ENCODE assay signal across 8 cellular contexts in the genomic region with DNA sequence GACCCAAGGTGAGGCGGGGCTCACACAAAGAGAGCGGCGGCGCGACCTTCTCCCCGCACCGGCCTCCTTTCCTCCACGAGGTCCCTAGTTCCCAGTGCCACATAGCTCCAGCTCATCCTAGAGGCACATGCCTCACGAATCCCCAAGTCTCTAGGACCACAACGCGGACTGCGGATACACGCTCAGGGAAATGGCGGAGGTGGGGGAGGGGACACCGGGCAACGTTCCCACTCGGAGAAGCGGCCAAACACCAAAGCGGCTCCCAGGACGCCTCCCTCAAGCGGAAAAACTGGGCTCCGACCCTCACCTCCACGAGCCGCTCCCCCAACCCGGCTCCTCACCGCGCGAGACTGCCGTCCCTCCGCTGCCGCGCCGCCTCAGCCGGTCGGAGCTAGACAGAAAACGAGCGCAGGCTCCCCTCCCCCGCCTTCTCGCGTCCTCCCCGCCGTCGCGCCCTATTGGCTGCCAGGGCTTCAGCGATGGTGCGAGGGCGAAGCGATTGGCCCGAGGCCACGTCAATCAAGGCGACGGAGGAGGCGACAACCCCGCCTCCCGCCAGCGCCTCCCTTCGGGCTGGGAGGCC.
DNase-seq lines count a peak whose midpoint lies in the region; ATAC-seq lines count a peak whose summit lies in the region.

HNRNPK (minus strand) TSS at position 404 of the 583 bp plus-strand sequence. CDS start 1,963 bp downstream, outside the sequence.

- peak; percentile 81 for ATAC-seq in GM19351 (IDR thresholded peaks at IDR 0.05; ENCODE audit: unreplicated experiment)
- ATAC-seq in HG03520 (IDR thresholded peaks at IDR 0.05; ENCODE audit: unreplicated experiment), result peak; percentile 82

- DNase-seq in C1 segment of cervical spinal cord (lab: John Stamatoyannopoulos, UW), result peak; percentile 95 to 100 (median 99)
- DNase-seq in NCI-H526 treated with DMSO at 0.1 percent for 48 hours (lab: John Stamatoyannopoulos, UW), result peak; percentile 88
- DNase-seq in activated CD4-positive, alpha-beta T cell treated with anti-CD3 and anti-CD28 coated beads, Interleukin-2, amount 50 U/mL, for 1 hour, result peak; percentile 100
- peak; percentile 84 for DNase-seq in cortex of kidney (lab: John Stamatoyannopoulos, UW)
- DNase-seq in left kidney (ENCODE audit: low read depth, low spot score), result peak; percentile 99
- peak; percentile 99 for DNase-seq in stimulated activated CD4-positive, alpha-beta T cell treated with anti-CD3 and anti-CD28 coated beads, Interleukin-1b, Interleukin-23, amount 100 ng/mL, for 48 hours

Comparison
In these comparisons a context has a peak if more than half of its experiments do, and no peak if none do; other contexts are left out.
1. Peak in every context shown above with its lines: DNase-seq and ATAC-seq.